Comparison of ENCODE assay signal across 21 cellular contexts in the genomic region with DNA sequence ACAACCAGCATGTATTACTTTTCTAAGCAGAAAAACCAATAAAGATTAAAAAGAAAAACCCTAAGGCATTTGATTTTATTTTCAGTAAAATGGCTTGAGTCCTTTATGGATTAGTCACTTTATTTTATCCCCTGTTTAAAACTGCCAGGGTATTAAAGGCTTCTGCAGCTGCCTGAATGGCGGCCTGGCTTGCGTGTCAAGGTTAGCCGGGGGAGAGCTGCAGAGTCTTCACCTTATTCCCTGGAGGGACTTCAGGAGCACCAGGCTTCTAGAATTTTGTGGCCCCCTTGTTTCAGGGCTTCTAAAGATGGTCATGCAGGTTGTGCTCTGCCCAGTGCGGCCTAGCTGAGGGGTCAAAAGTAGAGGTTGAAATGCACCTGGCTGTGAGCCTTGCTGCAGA. TPM values are rescaled to one million over a fixed set of nuclear protein-coding genes. Genes with fewer than 3 reads are reported as not detected.
DNase-seq lines count a peak whose midpoint lies in the region; ATAC-seq and TF ChIP-seq lines count a peak whose summit lies in the region.
"Had no signal": no experiment of that assay in that cellular context is flagged by ENCODE, and none has a peak within 500 bp of the region (broad histone marks: within the 10 kb centered on the region; RNA-seq: fewer than 3 reads in every experiment).

No MANE protein-coding gene starts in this region.

- ATAC-seq in CD4-positive, CD25-positive, alpha-beta regulatory T cell (ENCODE audit: low read depth in 2 of 2): no peak
- ATAC-seq in T-helper 17 cell: no peak
- ATAC-seq in natural killer cell treated with Interleukin-12 subunit alpha and Interleukin-12 subunit beta and Interleukin-15 and Interleukin-18, amount 100 ng/mL, for 72 hours: no peak
- no peak for ATAC-seq in GM18511 (IDR thresholded peaks at IDR 0.05; ENCODE audit: unreplicated experiment)

- no peak for TF ChIP-seq CTCF in mammary epithelial cell (conservative IDR thresholded peaks at IDR 0.05 in 1 of 2, IDR thresholded peaks at IDR 0.05 in 1 of 2; ENCODE audit: extremely low read depth in 1 of 2, insufficient read depth in 1 of 2, low read depth in 1 of 2, low read length in 2 of 2)

- H3K27me3 ChIP-seq in CD4-positive, CD25-positive, alpha-beta regulatory T cell (ENCODE audit: control insufficient read depth, insufficient read depth, low read length): no peaks in the 10 kb centered on the region
- no peaks in the 10 kb centered on the region for H3K27me3 ChIP-seq in effector memory CD4-positive, alpha-beta T cell (replicated peaks; ENCODE audit: control insufficient read depth, insufficient read depth, low read length, poor library complexity, severe bottlenecking)
- no peaks in the 10 kb centered on the region for H3K27me3 ChIP-seq in mammary epithelial cell (ENCODE audit: insufficient read depth, low read length)
- H3K27me3 ChIP-seq: Peyer's patch, SJCRH30 had no signal

- H3K27me3 Mint-ChIP-seq in CD4-positive, CD25-positive, alpha-beta regulatory T cell: no peaks in the 10 kb centered on the region
- H3K27me3 Mint-ChIP-seq in T-helper 17 cell: no peaks in the 10 kb centered on the region
- no peaks in the 10 kb centered on the region for H3K27me3 Mint-ChIP-seq in natural killer cell treated with Interleukin-12 subunit alpha and Interleukin-12 subunit beta and Interleukin-15 and Interleukin-18, amount 100 ng/mL, for 72 hours
- H3K27me3 Mint-ChIP-seq: B cell, IgD-negative memory B cell had no signal

- no peaks in the 10 kb centered on the region for H3K79me2 ChIP-seq in mammary epithelial cell (ENCODE audit: insufficient read depth, low read length)

- dilution Hi-C loops in mammary epithelial cell (cut with HindIII; ENCODE audit: low sequenced_read_pairs): no loop called here

- H3K27ac Mint-ChIP-seq in CD4-positive, CD25-positive, alpha-beta regulatory T cell: peak overlapping the region in 2 of 3 donors; percentile 89 to 90
- peak overlapping the region; percentile 98 for H3K27ac Mint-ChIP-seq in T-helper 17 cell
- peak overlapping the region; percentile 93 to 97 for H3K27ac Mint-ChIP-seq in natural killer cell treated with Interleukin-12 subunit alpha and Interleukin-12 subunit beta and Interleukin-15 and Interleukin-18, amount 100 ng/mL, for 72 hours
- H3K27ac Mint-ChIP-seq: B cell, CD14-positive monocyte, GM23338, IgD-negative memory B cell had no signal

- H3K4me2 ChIP-seq in mammary epithelial cell (ENCODE audit: insufficient read depth, low read depth, low read length): no peak overlapping the region
- H3K4me2 ChIP-seq: GM23338 had no signal

- DNase-seq in CD4-positive, CD25-positive, alpha-beta regulatory T cell: no peak
- DNase-seq in D341Med (ENCODE audit: low spot score) (peak; percentile 61), T-helper 17 cell (no peak), mammary epithelial cell (no peak)
- no peak for DNase-seq in natural killer cell treated with Interleukin-12 subunit alpha and Interleukin-12 subunit beta and Interleukin-15 and Interleukin-18, amount 100 ng/mL, for 72 hours (ENCODE audit: low spot score)
- no peak for DNase-seq in effector memory CD4-positive, alpha-beta T cell
- DNase-seq: DMS153, HCEC 1CT, Kasumi-1, NCI-H1417, NCI-H187, NCI-H510A, NCI-H748 treated with DMSO at 0.1 percent for 48 hours, Peyer's patch, SJCRH30, T-helper 1 cell had no signal

- H3K4me1 Mint-ChIP-seq in CD4-positive, CD25-positive, alpha-beta regulatory T cell: peaks cover 38 to 97% (median 91%) of the 10 kb centered on the region in 4 donors
- peaks cover 81% of the 10 kb centered on the region for H3K4me1 Mint-ChIP-seq in T-helper 17 cell
- peaks cover 81 to 95% of the 10 kb centered on the region in 2 donors for H3K4me1 Mint-ChIP-seq in natural killer cell treated with Interleukin-12 subunit alpha and Interleukin-12 subunit beta and Interleukin-15 and Interleukin-18, amount 100 ng/mL, for 72 hours (ENCODE audit: low read depth in 2 of 2)
- H3K4me1 Mint-ChIP-seq: B cell, CD14-positive monocyte had no signal

- BruUV-seq in mammary epithelial cell (replicated peaks; lab: Mats Ljungman, UMichigan): no TSS peak

- peak overlapping the region in 1 of 4 donors; percentile 11 for H3K4me3 Mint-ChIP-seq in CD4-positive, CD25-positive, alpha-beta regulatory T cell
- H3K4me3 Mint-ChIP-seq in T-helper 17 cell: peak overlapping the region; percentile 60
- H3K4me3 Mint-ChIP-seq in natural killer cell treated with Interleukin-12 subunit alpha and Interleukin-12 subunit beta and Interleukin-15 and Interleukin-18, amount 100 ng/mL, for 72 hours: peak overlapping the region; percentile 16
- H3K4me3 Mint-ChIP-seq: B cell, CD14-positive monocyte, GM23338, IgD-negative memory B cell had no signal

- in situ Hi-C loops in mammary epithelial cell (cut with MboI; ENCODE audit: low sequenced_read_pairs in 2 of 2): no loop called here

- H3K36me3 ChIP-seq in CD4-positive, CD25-positive, alpha-beta regulatory T cell (ENCODE audit: control insufficient read depth, insufficient read depth, low read length): peaks cover 21% of the 10 kb centered on the region
- H3K36me3 ChIP-seq in effector memory CD4-positive, alpha-beta T cell (ENCODE audit: control insufficient read depth, insufficient read depth, low read length): no peaks in the 10 kb centered on the region
- H3K36me3 ChIP-seq in mammary epithelial cell (ENCODE audit: insufficient read depth, low read length): no peaks in the 10 kb centered on the region
- H3K36me3 ChIP-seq: Peyer's patch had no signal

- H4K20me1 ChIP-seq in mammary epithelial cell (ENCODE audit: insufficient read depth, low read length): no peaks in the 10 kb centered on the region

- no peaks in the 10 kb centered on the region for H3K9me3 ChIP-seq in CD4-positive, CD25-positive, alpha-beta regulatory T cell (ENCODE audit: control insufficient read depth in 2 of 2, low read length in 2 of 2)
- H3K9me3 ChIP-seq in T-helper 17 cell (ENCODE audit: control insufficient read depth, low read length, poor library complexity, severe bottlenecking) (no peaks in the 10 kb centered on the region), mammary epithelial cell (replicated peaks; ENCODE audit: insufficient read depth, low read length) (no peaks in the 10 kb centered on the region)
- no peaks in the 10 kb centered on the region for H3K9me3 ChIP-seq in effector memory CD4-positive, alpha-beta T cell (ENCODE audit: control insufficient read depth, low read length)
- H3K9me3 ChIP-seq: Peyer's patch, SJCRH30 had no signal

- CTCF ChIA-PET in mammary epithelial cell (lab: Charles Lee; ENCODE audit: low non-redundant PET): no interaction called here

- no peak overlapping the region for H3K9ac ChIP-seq in mammary epithelial cell (ENCODE audit: insufficient read depth, low read length)

- WGBS in mammary epithelial cell (ENCODE audit: low coverage, missing lambda C conversion rate): 98% methylated on average over 4 of the region's 4 CpGs

- intact Hi-C loops in mammary epithelial cell (cut with micrococcal nuclease): no loop called here

- H3K27ac ChIP-seq in CD4-positive, CD25-positive, alpha-beta regulatory T cell (ENCODE audit: insufficient read depth, low read length, poor library complexity, severe bottlenecking): peak overlapping the region; percentile 39
- no peak overlapping the region for H3K27ac ChIP-seq in effector memory CD4-positive, alpha-beta T cell (ENCODE audit: insufficient read depth, low read length, poor library complexity, severe bottlenecking)
- no peak overlapping the region for H3K27ac ChIP-seq in mammary epithelial cell (ENCODE audit: insufficient read depth, low read depth, low read length)
- H3K27ac ChIP-seq: Peyer's patch, SJCRH30 had no signal

- H3K4me3 ChIP-seq in CD4-positive, CD25-positive, alpha-beta regulatory T cell (ENCODE audit: low read depth, low read length): no peak overlapping the region
- H3K4me3 ChIP-seq in effector memory CD4-positive, alpha-beta T cell (ENCODE audit: insufficient read depth, low read depth, low read length, poor library complexity, severe bottlenecking): no peak overlapping the region
- no peak overlapping the region for H3K4me3 ChIP-seq in mammary epithelial cell (replicated peaks in 1 of 3; ENCODE audit: insufficient read depth in 1 of 3, low read depth in 2 of 3, low read length in 3 of 3)
- H3K4me3 ChIP-seq: GM23338, Peyer's patch, SJCRH30 had no signal

- no peak overlapping the region for H2AFZ ChIP-seq in mammary epithelial cell (ENCODE audit: low read depth, low read length)
- H2AFZ ChIP-seq: GM23338 had no signal

- H3K36me3 Mint-ChIP-seq in CD4-positive, CD25-positive, alpha-beta regulatory T cell: peaks cover 9% of the 10 kb centered on the region
- H3K36me3 Mint-ChIP-seq in T-helper 17 cell (ENCODE audit: low read depth): peaks cover 8% of the 10 kb centered on the region
- H3K36me3 Mint-ChIP-seq in natural killer cell treated with Interleukin-12 subunit alpha and Interleukin-12 subunit beta and Interleukin-15 and Interleukin-18, amount 100 ng/mL, for 72 hours: peaks cover 15% of the 10 kb centered on the region
- H3K36me3 Mint-ChIP-seq: CD14-positive monocyte had no signal

- no peaks in the 10 kb centered on the region for H3K9me3 Mint-ChIP-seq in CD4-positive, CD25-positive, alpha-beta regulatory T cell
- H3K9me3 Mint-ChIP-seq in natural killer cell treated with Interleukin-12 subunit alpha and Interleukin-12 subunit beta and Interleukin-15 and Interleukin-18, amount 100 ng/mL, for 72 hours: no peaks in the 10 kb centered on the region
- H3K9me3 Mint-ChIP-seq: CD14-positive monocyte, GM23338, IgD-negative memory B cell had no signal

- peaks cover 93% of the 10 kb centered on the region for H3K4me1 ChIP-seq in CD4-positive, CD25-positive, alpha-beta regulatory T cell (ENCODE audit: control insufficient read depth, insufficient read depth, low read length, poor library complexity, severe bottlenecking)
- peaks cover 53% of the 10 kb centered on the region for H3K4me1 ChIP-seq in effector memory CD4-positive, alpha-beta T cell (ENCODE audit: control insufficient read depth, insufficient read depth, low read length, poor library complexity, severe bottlenecking)
- no peaks in the 10 kb centered on the region for H3K4me1 ChIP-seq in mammary epithelial cell (ENCODE audit: insufficient read depth, low read length)
- H3K4me1 ChIP-seq: Peyer's patch, SJCRH30 had no signal

RNA-seq across cellular contexts. Expression of a gene that starts 58.0 kb away (rescaled TPM):
- 38.9 TPM for total RNA-seq in CD4-positive, CD25-positive, alpha-beta regulatory T cell
- polyA plus RNA-seq in CD4-positive, CD25-positive, alpha-beta regulatory T cell: 10 to 100 TPM; 37.1 to 52.2 (median 49.3) TPM
- total RNA-seq in T-helper 17 cell: 10 to 100 TPM; 32.9 to 39.8 TPM
- total RNA-seq in natural killer cell treated with Interleukin-12 subunit alpha and Interleukin-12 subunit beta and Interleukin-15 and Interleukin-18, amount 100 ng/mL, for 72 hours: 10 to 100 TPM; 38.9 to 79.4 TPM
- total RNA-seq in mammary epithelial cell: 10 to 100 TPM; 31.2 to 48.0 TPM
- polyA plus RNA-seq in mammary epithelial cell: 17.3 TPM
- 23.4 TPM for polyA minus RNA-seq in mammary epithelial cell
